ENCODE assay signal across 8 cellular contexts in genomic region chrX:153900806-153901752, GRCh38. TPM values are rescaled to one million over a fixed set of nuclear protein-coding genes. Genes with fewer than 3 reads are reported as not detected.
DNase-seq lines count a peak whose midpoint lies in the region; ATAC-seq and TF ChIP-seq lines count a peak whose summit lies in the region.

No MANE protein-coding gene starts in this region.

- TF ChIP-seq EP300 in SK-N-SH (IDR thresholded peaks at IDR 0.05; ENCODE audit: borderline replicate concordance in 1 of 2, low read depth in 1 of 2, low read length in 1 of 2), result no peak

- no peak overlapping the region for H3K4me2 ChIP-seq in SK-N-SH

- DNase-seq in Daoy (ENCODE audit: low read depth), result peak; percentile 89
- DNase-seq in SK-N-SH, result peak; percentile 69
- DNase-seq in amniotic stem cell (lab: John Stamatoyannopoulos, UW), result peak; percentile 35
- peak; percentile 75 for DNase-seq in kidney glomerular epithelial cell (lab: John Stamatoyannopoulos, UW)
- DNase-seq in stimulated activated naive CD4-positive, alpha-beta T cell (lab: John Stamatoyannopoulos, UW), result peak; percentile 25 to 65 (median 50)
- DNase-seq in NCI-H128 (lab: John Stamatoyannopoulos, UW; ENCODE audit: unreplicated experiment), result no peak

- H3K27ac ChIP-seq in KOPT-K1 (ENCODE audit: low read depth, low read length, poor library complexity, severe bottlenecking), result peak overlapping the region; percentile 59
- peak overlapping the region in 1 of 2 experiments; percentile 40; a peak in 2 of 4 replicates for H3K27ac ChIP-seq in SK-N-SH (ENCODE audit: low read depth in 2 of 2, low read length in 1 of 2)

- H3K9me3 ChIP-seq in KOPT-K1 (ENCODE audit: insufficient read depth, low read length, poor library complexity, severe bottlenecking) (no peaks in the 10 kb centered on the region), SK-N-SH (no peaks in the 10 kb centered on the region)

- peak; percentile 64 for ATAC-seq in GM21526 (IDR thresholded peaks at IDR 0.05; ENCODE audit: low FRiP score, unreplicated experiment)

- TF ChIP-seq CTCF in SK-N-SH (IDR thresholded peaks at IDR 0.05), result no peak

- H3K4me1 ChIP-seq in SK-N-SH (ENCODE audit: control insufficient read depth in 1 of 2, insufficient read depth in 2 of 2, low read depth in 1 of 2, low read length in 1 of 2), result peaks cover 0 to 33% of the 10 kb centered on the region in 2 experiments; a peak in 1 of 4 replicates

- H3F3A ChIP-seq in SK-N-SH (replicated peaks; ENCODE audit: insufficient read depth), result no peaks in the 10 kb centered on the region

- peaks cover 4% of the 10 kb centered on the region; the same call in 1 of the 2 replicates for H3K36me3 ChIP-seq in KOPT-K1 (ENCODE audit: insufficient read depth, low read length)
- no peaks in the 10 kb centered on the region for H3K36me3 ChIP-seq in SK-N-SH (replicated peaks in 1 of 2; ENCODE audit: control insufficient read depth in 1 of 2, insufficient read depth in 2 of 2, low read length in 1 of 2)

- no peaks in the 10 kb centered on the region for H3K79me2 ChIP-seq in SK-N-SH (ENCODE audit: insufficient read depth)

- TF ChIP-seq RAD21 in SK-N-SH (IDR thresholded peaks at IDR 0.05; ENCODE audit: low read length), result no peak

- H3K4me3 ChIP-seq in SK-N-SH (ENCODE audit: low read depth in 2 of 2, low read length in 1 of 2), result no peak overlapping the region

- POLR2A ChIA-PET in SK-N-SH (lab: Yijun Ruan, JAX), result interaction anchor here (0.6 to 1.0 kb wide), 6 partner anchors 9 to 393 kb away, joined by 3 to 5 read pairs (median 3); no protein-coding TSS in a partner anchor

- no peaks in the 10 kb centered on the region for H3K9me2 ChIP-seq in SK-N-SH

- 29% methylated on average over 26 of the region's 26 CpGs for WGBS in SK-N-SH (ENCODE audit: low lambda C conversion rate)

- CTCF ChIA-PET in SK-N-SH (lab: Yijun Ruan, JAX), result interaction anchor here (0.7 to 2.0 kb wide), 9 partner anchors 10 to 338 kb away, joined by 3 to 8 read pairs (median 4); no protein-coding TSS in a partner anchor

- H2AFZ ChIP-seq in SK-N-SH (ENCODE audit: low read depth), result no peak overlapping the region

- H4K20me1 ChIP-seq in SK-N-SH (ENCODE audit: insufficient read depth), result no peaks in the 10 kb centered on the region

- no peak overlapping the region for H3K9ac ChIP-seq in SK-N-SH

- H3K27me3 ChIP-seq in SK-N-SH (ENCODE audit: insufficient read depth), result peaks cover 24% of the 10 kb centered on the region

TF ChIP-seq in SK-N-SH, 30 proteins besides CTCF, POLR2A, EP300 and RAD21:
- TF ChIP-seq MXI1 (IDR thresholded peaks at IDR 0.05; ENCODE audit: low read depth, low read length) (no peak), REST (IDR thresholded peaks at IDR 0.05; ENCODE audit: low read depth, low read length) (peak; percentile 64; the same call in 1 of the 2 replicates), PBX3 (IDR thresholded peaks at IDR 0.05) (no peak)

RNA-seq across cellular contexts. Expression of gene AVPR2, which starts 3.4 kb away (rescaled TPM):
- total RNA-seq in Daoy (2014; rRNA removed; shearing (Covaris generic)), result 1.1 TPM in 1 of 2 replicates, not detected in the other
- polyA plus RNA-seq in SK-N-SH (2012; rRNA removed), result not detected in 2 replicates
- not detected in 2 replicates for polyA plus RNA-seq in SK-N-SH (2012; cell fraction: cytosol; rRNA removed)
- polyA plus RNA-seq in SK-N-SH (2012; cell fraction: nucleus; rRNA removed), result 0.05 TPM in 1 of 2 replicates, not detected in the other

RNA-seq across cellular contexts. Expression of gene L1CAM, which starts 15.1 kb away (rescaled TPM):
- 7.4 and 8.3 TPM in 2 replicates for total RNA-seq in Daoy (2014; rRNA removed; shearing (Covaris generic))
- 1.9 and 2.0 TPM in 2 replicates for polyA plus RNA-seq in SK-N-SH (2012; rRNA removed)
- polyA plus RNA-seq in SK-N-SH (2012; cell fraction: cytosol; rRNA removed), result 1.3 and 2.9 TPM in 2 replicates
- polyA plus RNA-seq in SK-N-SH (2012; cell fraction: nucleus; rRNA removed), result 4.1 and 4.4 TPM in 2 replicates

RNA-seq across cellular contexts. Expression of gene ARHGAP4, which starts 25.0 kb away (rescaled TPM):
- 2.2 and 2.6 TPM in 2 replicates for total RNA-seq in Daoy (2014; rRNA removed; shearing (Covaris generic))
- 1.6 and 2.2 TPM in 2 replicates for polyA plus RNA-seq in SK-N-SH (2012; rRNA removed)
- 0.45 and 0.94 TPM in 2 replicates for polyA plus RNA-seq in SK-N-SH (2012; cell fraction: cytosol; rRNA removed)
- polyA plus RNA-seq in SK-N-SH (2012; cell fraction: nucleus; rRNA removed), result 15.6 and 25.4 TPM in 2 replicates

RNA-seq across cellular contexts. Expression of gene NAA10, which starts 33.8 kb away (rescaled TPM):
- total RNA-seq in Daoy (2014; rRNA removed; shearing (Covaris generic)), result 85.9 and 128 TPM in 2 replicates
- 192 and 229 TPM in 2 replicates for polyA plus RNA-seq in SK-N-SH (2012; rRNA removed)
- 193 and 253 TPM in 2 replicates for polyA plus RNA-seq in SK-N-SH (2012; cell fraction: cytosol; rRNA removed)
- 502 and 579 TPM in 2 replicates for polyA plus RNA-seq in SK-N-SH (2012; cell fraction: nucleus; rRNA removed)

RNA-seq across cellular contexts. Expression of gene RENBP, which starts 43.4 kb away (rescaled TPM):
- total RNA-seq in Daoy (2014; rRNA removed; shearing (Covaris generic)), result 0.11 and 0.18 TPM in 2 replicates
- 0.90 and 1.0 TPM in 2 replicates for polyA plus RNA-seq in SK-N-SH (2012; rRNA removed)
- 0.45 and 0.56 TPM in 2 replicates for polyA plus RNA-seq in SK-N-SH (2012; cell fraction: cytosol; rRNA removed)
- polyA plus RNA-seq in SK-N-SH (2012; cell fraction: nucleus; rRNA removed), result 3.0 and 3.2 TPM in 2 replicates
